In genomic region chr17:38733315-38734234, GRCh38 we compare ENCODE assay signal across 9 cellular contexts. TPM values are rescaled to one million over a fixed set of nuclear protein-coding genes. Genes with fewer than 3 reads are reported as not detected.
DNase-seq lines count a peak whose midpoint lies in the region; ATAC-seq and TF ChIP-seq lines count a peak whose summit lies in the region.
"Had no signal": no experiment of that assay in that cellular context is flagged by ENCODE, and none has a peak within 500 bp of the region (broad histone marks: within the 10 kb centered on the region; RNA-seq: fewer than 3 reads in every experiment).

No MANE protein-coding gene starts in this region.

- TF ChIP-seq CTCF in right atrium auricular region (IDR thresholded peaks at IDR 0.05) (no peak), esophagus muscularis mucosa (IDR thresholded peaks at IDR 0.05) (peak in 1 of 3 experiments; percentile 16), tibial nerve (IDR thresholded peaks at IDR 0.05) (no peak)

- ATAC-seq in GM19395 (IDR thresholded peaks at IDR 0.05; ENCODE audit: unreplicated experiment) (no peak), HG03095 (IDR thresholded peaks at IDR 0.05; ENCODE audit: unreplicated experiment) (no peak)

- H3K27me3 ChIP-seq in right atrium auricular region (no peaks in the 10 kb centered on the region), esophagus muscularis mucosa (no peaks in the 10 kb centered on the region), tibial nerve (no peaks in the 10 kb centered on the region)

- H3K9me3 ChIP-seq in right atrium auricular region (no peaks in the 10 kb centered on the region), esophagus muscularis mucosa (no peaks in the 10 kb centered on the region), tibial nerve (no peaks in the 10 kb centered on the region)

- peak overlapping the region; percentile 58 to 92 for H3K27ac ChIP-seq in right atrium auricular region
- H3K27ac ChIP-seq in esophagus muscularis mucosa (replicated peaks in 1 of 4), result peak overlapping the region; percentile 3 to 87 (median 22)
- H3K27ac ChIP-seq in tibial nerve, result peak overlapping the region in 3 of 4 donors; percentile 21 to 89 (median 32)

- TF ChIP-seq POLR2A in Raji (IDR thresholded peaks at IDR 0.05; ENCODE audit: insufficient read depth, low read depth, low read length) (0 out of 2 replicates have a peak, but pooled peaks have one; percentile 16), esophagus muscularis mucosa (IDR thresholded peaks at IDR 0.05; ENCODE audit: low read depth) (no peak), tibial nerve (IDR thresholded peaks at IDR 0.05) (no peak)

- DNase-seq in right atrium auricular region (ENCODE audit: low spot score), result no peak
- DNase-seq in cardiac septum (ENCODE audit: low spot score), result no peak
- no peak for DNase-seq in esophagus muscularis mucosa (ENCODE audit: extremely low spot score)
- DNase-seq in tibial nerve (ENCODE audit: low spot score in 2 of 2), result no peak
- DNase-seq in NCI-H345 (lab: John Stamatoyannopoulos, UW), result no peak
- DNase-seq: IMR-90 had no signal

- WGBS in esophagus muscularis mucosa, result 75% methylated on average over 8 of the region's 14 CpGs
- 65 to 77% methylated on average over 14 of the region's 14 CpGs for WGBS in tibial nerve, 2 donors

- H3K36me3 ChIP-seq in right atrium auricular region (peaks cover 31% of the 10 kb centered on the region), esophagus muscularis mucosa (peaks cover 17 to 67% (median 48%) of the 10 kb centered on the region in 4 donors), tibial nerve (peaks cover 0 to 61% (median 3%) of the 10 kb centered on the region in 3 donors)

- intact Hi-C loops in cardiac septum (cut with DNase I), result loop anchor here (10.0 kb wide), 1 partner anchor 421 kb away; the partner anchor contains the start of gene PLXDC1
- intact Hi-C loops in esophagus muscularis mucosa (cut with DNase I), result loop anchor here (5.0 to 10.0 kb wide), 2 partner anchors 41 to 61 kb away; partner anchors contain the start of gene PIP4K2B

- no peak for TF ChIP-seq EP300 in esophagus muscularis mucosa (IDR thresholded peaks at IDR 0.05)
- no peak for TF ChIP-seq EP300 in tibial nerve (IDR thresholded peaks at IDR 0.05)

- H3K4me1 ChIP-seq in right atrium auricular region (peaks cover 0 to 69% of the 10 kb centered on the region in 2 donors), esophagus muscularis mucosa (peaks cover 52 to 68% (median 62%) of the 10 kb centered on the region in 4 donors), tibial nerve (peaks cover 0 to 69% (median 32%) of the 10 kb centered on the region in 4 donors)

- no peak overlapping the region for H3K4me3 ChIP-seq in right atrium auricular region
- H3K4me3 ChIP-seq in esophagus muscularis mucosa, result no peak overlapping the region
- no peak overlapping the region for H3K4me3 ChIP-seq in tibial nerve

RNA-seq across cellular contexts. Expression of gene CISD3, which starts 3.4 kb away (rescaled TPM):
- total RNA-seq in right atrium auricular region (10 to 100 TPM; 17.2 to 20.0 TPM), cardiac septum (67.1 TPM), esophagus muscularis mucosa (10 to 100 TPM; 10.1 to 18.5 (median 18.0) TPM), tibial nerve (10 to 100 TPM; 10.2 to 19.2 (median 16.5) TPM)

RNA-seq across cellular contexts. Expression of gene PCGF2, which starts 14.6 kb away (rescaled TPM):
- total RNA-seq in right atrium auricular region (10 to 100 TPM in 1 of 2 donors, 1 to 10 TPM in 1; 5.9 to 12.1 TPM), cardiac septum (29.3 TPM), esophagus muscularis mucosa (10 to 100 TPM; 10.3 to 15.7 (median 12.4) TPM), tibial nerve (10 to 100 TPM in 3 of 4 donors, 1 to 10 TPM in 1; 7.7 to 50.0 (median 17.6) TPM)

RNA-seq across cellular contexts. Expression of gene PSMB3, which starts 19.0 kb away (rescaled TPM):
- total RNA-seq in right atrium auricular region (100 to 1,000 TPM; 185 to 200 TPM), cardiac septum (141 TPM), esophagus muscularis mucosa (100 to 1,000 TPM; 122 to 158 (median 137) TPM), tibial nerve (100 to 1,000 TPM in 3 of 4 donors, 10 to 100 TPM in 1; 88.8 to 146 (median 141) TPM)

RNA-seq across cellular contexts. Expression of gene MLLT6, which starts 28.5 kb away (rescaled TPM):
- total RNA-seq in right atrium auricular region (10 to 100 TPM; 38.6 to 71.6 TPM), cardiac septum (92.2 TPM), esophagus muscularis mucosa (10 to 100 TPM; 62.7 to 83.6 (median 73.0) TPM), tibial nerve (100 to 1,000 TPM in 2 of 4 donors, 10 to 100 TPM in 2; 83.9 to 185 (median 116) TPM)

RNA-seq across cellular contexts. Expression of gene EPOP, which starts 58.8 kb away (rescaled TPM):
- total RNA-seq in right atrium auricular region (1 to 10 TPM in 1 of 2 donors, under 1 TPM in 1; 0.70 to 3.1 TPM), cardiac septum (2.3 TPM), esophagus muscularis mucosa (1 to 10 TPM in 3 of 4 donors, under 1 TPM in 1; 0.42 to 7.3 (median 2.7) TPM), tibial nerve (1 to 10 TPM; 1.3 to 5.7 (median 4.6) TPM)

Comparison
In these comparisons a context has a peak if more than half of its experiments do, and no peak if none do; other contexts are left out.
1. H3K27ac ChIP-seq: peak in every context shown above with its lines; median percentile 75 in right atrium auricular region; 32 in tibial nerve; 22 in esophagus muscularis mucosa.